ENCODE assay signal across 29 cellular contexts in the genomic region with DNA sequence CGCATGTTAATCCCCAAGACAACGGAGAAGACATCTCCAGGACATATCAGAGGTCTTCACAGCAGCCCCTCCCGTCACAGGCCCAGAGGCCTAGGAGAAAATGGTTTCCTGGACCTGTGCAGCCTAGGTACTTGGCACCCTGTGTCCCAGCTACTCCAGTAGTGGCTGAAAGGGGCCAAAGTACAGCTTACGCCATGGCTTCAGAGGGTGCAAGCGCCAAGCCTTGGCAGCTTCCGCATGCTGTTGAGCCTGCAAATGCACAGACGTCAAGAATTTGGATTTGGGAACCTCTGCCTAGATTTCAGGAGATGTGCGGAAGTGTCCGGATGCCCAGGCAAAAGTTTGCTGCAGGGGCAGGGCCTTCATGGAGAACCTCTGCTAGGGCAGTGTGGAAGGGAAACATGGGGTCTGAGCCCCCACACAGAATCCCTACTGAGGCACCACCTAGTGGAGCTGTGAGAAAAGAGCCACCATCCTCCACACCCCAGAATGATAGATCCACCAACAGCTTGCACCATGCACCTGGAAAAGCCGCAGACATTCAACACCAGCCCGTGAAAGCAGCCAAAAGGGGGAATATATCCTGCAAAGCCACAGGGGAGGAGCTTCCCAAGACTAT.
"Had no signal": no experiment of that assay in that cellular context is flagged by ENCODE, and none has a peak within 500 bp of the region (broad histone marks: within the 10 kb centered on the region; RNA-seq: fewer than 3 reads in every experiment).

No MANE protein-coding gene starts in this region.

- H3K27ac ChIP-seq: ascending aorta, cardiac muscle cell, colonic mucosa, foreskin keratinocyte, heart left ventricle, lower lobe of right lung, skin epidermis, stomach, thyroid gland, upper lobe of left lung, vagina had no signal

- H3K4me1 ChIP-seq: ascending aorta, colonic mucosa, foreskin keratinocyte, heart left ventricle, lower lobe of right lung, stomach, thyroid gland, upper lobe of left lung, vagina had no signal

- DNase-seq: activated CD4-positive, alpha-beta memory T cell treated with anti-CD3 and anti-CD28 coated beads for 36 hours; activated CD4-positive, alpha-beta T cell treated with anti-CD3 and anti-CD28 coated beads, Interleukin-2, amount 10 ng/mL, durations not matched to agents 24 days and 14 days; activated CD4-positive, CD25-positive, alpha-beta regulatory T cell treated with anti-CD3 and anti-CD28 coated beads, Interleukin-2, amount 50 U/mL, for 72 hours; activated CD8-positive, alpha-beta memory T cell treated with anti-CD3 and anti-CD28 coated beads, Interleukin-2, amount 50 U/mL, for 48 hours; activated gamma-delta T cell; activated naive CD4-positive, alpha-beta T cell treated with anti-CD3 and anti-CD28 coated beads, Interleukin-2, amount 10 ng/mL, durations not matched to agents 7 days and 5 days; activated naive CD8-positive, alpha-beta T cell treated with anti-CD3 and anti-CD28 coated beads, Interleukin-2, amount 10 ng/mL, durations not matched to agents 7 days and 5 days; activated T-cell treated with anti-CD3 and anti-CD28 coated beads, Interleukin-2, amount 50 U/mL, for 24 hours; cerebellar nuclear complex; colonic mucosa; effector memory CD4-positive, alpha-beta T cell; erythroblast; foreskin keratinocyte; heart left ventricle; hypothalamus; lower lobe of right lung; mesenchymal stem cell; naive thymus-derived CD8-positive, alpha-beta T cell; stimulated activated CD4-positive, alpha-beta T cell treated with anti-CD3 and anti-CD28 coated beads, Interleukin-4, amount 100 ng/mL, for 4 hours; stimulated activated naive B cell treated with anti-CD40 and anti-IgM and Interleukin-4, amounts not matched to agents 10 μg/mL and 1 μg/mL and 100 μg/mL, for 72 hours; stomach; T-helper 9 cell; thyroid gland; upper lobe of left lung had no signal

- H3K27me3 ChIP-seq: ascending aorta, cardiac muscle cell, colonic mucosa, foreskin keratinocyte, heart left ventricle, stomach, thyroid gland, upper lobe of left lung, vagina had no signal

- ATAC-seq: foreskin keratinocyte; heart left ventricle; lower lobe of right lung; naive thymus-derived CD8-positive, alpha-beta T cell; sciatic nerve; stimulated activated naive B cell treated with anti-CD40 and anti-IgM and Interleukin-4, amounts not matched to agents 10 μg/mL and 1 μg/mL and 100 μg/mL, for 72 hours had no signal

- H3K36me3 ChIP-seq: ascending aorta, cardiac muscle cell, colonic mucosa, heart left ventricle, lower lobe of right lung, stomach, thyroid gland, upper lobe of left lung, vagina had no signal

- H3K4me3 ChIP-seq: ascending aorta, cardiac muscle cell, colonic mucosa, heart left ventricle, lower lobe of right lung, skin epidermis, stomach, thyroid gland, upper lobe of left lung, vagina had no signal

- H3K9me3 ChIP-seq: ascending aorta, colonic mucosa, heart left ventricle, lower lobe of right lung, stomach, thyroid gland, upper lobe of left lung, vagina had no signal
